Comparison of ENCODE assay signal across 8 cellular contexts in genomic region chr3:131381445-131382291, GRCh38. TPM values are rescaled to one million over a fixed set of nuclear protein-coding genes. Genes with fewer than 3 reads are reported as not detected.
A peak's percentile ranks its signal among the peaks of the same experiment; 100 is the strongest.
DNase-seq lines count a peak whose midpoint lies in the region; ATAC-seq and TF ChIP-seq lines count a peak whose summit lies in the region.

TSS of gene NUDT16 (plus strand) at chr3:131381774. CDS start at chr3:131381805, 31 bp downstream.

- peak within 1 kb of the TSS; percentile 87 to 90 for H3K27ac ChIP-seq in esophagus (ENCODE audit: low read depth in 2 of 2, low read length in 1 of 2)
- peak within 1 kb of the TSS; percentile 94 to 98 for H3K27ac ChIP-seq in mucosa of rectum (ENCODE audit: low read depth in 2 of 2, low read length in 2 of 2)

- peaks cover 0 to 3% of the 10 kb centered on the region in 2 donors for H3K4me1 ChIP-seq in esophagus (ENCODE audit: control insufficient read depth in 2 of 2, insufficient read depth in 2 of 2, low read length in 1 of 2)
- peaks cover 28 to 34% of the 10 kb centered on the region in 2 donors for H3K4me1 ChIP-seq in mucosa of rectum (ENCODE audit: control insufficient read depth in 2 of 2, insufficient read depth in 2 of 2, low read length in 2 of 2)

- peak within 1 kb of the TSS; percentile 91 to 93 for H3K9ac ChIP-seq in mucosa of rectum (ENCODE audit: low read depth in 1 of 2, low read length in 2 of 2)

- DNase-seq in DMS 273 treated with DMSO at 0.1 percent for 48 hours (lab: John Stamatoyannopoulos, UW): peak; percentile 98
- DNase-seq in HuH-7.5 (ENCODE audit: low spot score): peak; percentile 89
- DNase-seq in activated T-cell treated with anti-CD3 and anti-CD28 coated beads, Interleukin-2, amount 50 U/mL, for 48 hours: peak; percentile 98
- DNase-seq in stimulated activated CD8-positive, alpha-beta memory T cell treated with anti-CD3 and anti-CD28 coated beads, Interleukin-4, amount 100 ng/mL, for 4 hours (ENCODE audit: low read depth in 2 of 2, low spot score in 1 of 2): peak; percentile 85 to 94

- peaks cover 0 to 4% of the 10 kb centered on the region in 2 donors for H3K36me3 ChIP-seq in esophagus (ENCODE audit: control insufficient read depth in 2 of 2, insufficient read depth in 2 of 2, low read length in 1 of 2)
- peaks cover 5 to 12% of the 10 kb centered on the region in 2 donors for H3K36me3 ChIP-seq in mucosa of rectum (ENCODE audit: control insufficient read depth in 2 of 2, insufficient read depth in 2 of 2, low read length in 2 of 2)

- 0 to 1% methylated on average over 67 to 73 of the region's 73 CpGs for WGBS in esophagus, 2 donors

- peak; percentile 99 for ATAC-seq in GM21528 (IDR thresholded peaks at IDR 0.05; ENCODE audit: low FRiP score, unreplicated experiment)

- H3K9me3 ChIP-seq in esophagus (ENCODE audit: control insufficient read depth in 2 of 2, insufficient read depth in 1 of 2, low read depth in 1 of 2, low read length in 1 of 2): no peaks in the 10 kb centered on the region
- H3K9me3 ChIP-seq in mucosa of rectum (ENCODE audit: control insufficient read depth in 2 of 2, low read length in 2 of 2): no peaks in the 10 kb centered on the region

- H3K4me3 ChIP-seq in esophagus (ENCODE audit: low read depth in 1 of 2, low read length in 2 of 2) (peak within 1 kb of the TSS; percentile 87 to 89), mucosa of rectum (ENCODE audit: low read length in 2 of 2) (peak within 1 kb of the TSS; percentile 92 to 93)

- H3K27me3 ChIP-seq in esophagus (ENCODE audit: control insufficient read depth in 1 of 2, insufficient read depth in 2 of 2, low read length in 2 of 2): no peaks in the 10 kb centered on the region
- no peaks in the 10 kb centered on the region for H3K27me3 ChIP-seq in mucosa of rectum (ENCODE audit: control insufficient read depth in 2 of 2, insufficient read depth in 2 of 2, low read length in 2 of 2)

TF ChIP-seq in PFSK-1, 5 proteins besides CTCF, POLR2A, EP300 and RAD21:
- TF ChIP-seq, protein P1, sequence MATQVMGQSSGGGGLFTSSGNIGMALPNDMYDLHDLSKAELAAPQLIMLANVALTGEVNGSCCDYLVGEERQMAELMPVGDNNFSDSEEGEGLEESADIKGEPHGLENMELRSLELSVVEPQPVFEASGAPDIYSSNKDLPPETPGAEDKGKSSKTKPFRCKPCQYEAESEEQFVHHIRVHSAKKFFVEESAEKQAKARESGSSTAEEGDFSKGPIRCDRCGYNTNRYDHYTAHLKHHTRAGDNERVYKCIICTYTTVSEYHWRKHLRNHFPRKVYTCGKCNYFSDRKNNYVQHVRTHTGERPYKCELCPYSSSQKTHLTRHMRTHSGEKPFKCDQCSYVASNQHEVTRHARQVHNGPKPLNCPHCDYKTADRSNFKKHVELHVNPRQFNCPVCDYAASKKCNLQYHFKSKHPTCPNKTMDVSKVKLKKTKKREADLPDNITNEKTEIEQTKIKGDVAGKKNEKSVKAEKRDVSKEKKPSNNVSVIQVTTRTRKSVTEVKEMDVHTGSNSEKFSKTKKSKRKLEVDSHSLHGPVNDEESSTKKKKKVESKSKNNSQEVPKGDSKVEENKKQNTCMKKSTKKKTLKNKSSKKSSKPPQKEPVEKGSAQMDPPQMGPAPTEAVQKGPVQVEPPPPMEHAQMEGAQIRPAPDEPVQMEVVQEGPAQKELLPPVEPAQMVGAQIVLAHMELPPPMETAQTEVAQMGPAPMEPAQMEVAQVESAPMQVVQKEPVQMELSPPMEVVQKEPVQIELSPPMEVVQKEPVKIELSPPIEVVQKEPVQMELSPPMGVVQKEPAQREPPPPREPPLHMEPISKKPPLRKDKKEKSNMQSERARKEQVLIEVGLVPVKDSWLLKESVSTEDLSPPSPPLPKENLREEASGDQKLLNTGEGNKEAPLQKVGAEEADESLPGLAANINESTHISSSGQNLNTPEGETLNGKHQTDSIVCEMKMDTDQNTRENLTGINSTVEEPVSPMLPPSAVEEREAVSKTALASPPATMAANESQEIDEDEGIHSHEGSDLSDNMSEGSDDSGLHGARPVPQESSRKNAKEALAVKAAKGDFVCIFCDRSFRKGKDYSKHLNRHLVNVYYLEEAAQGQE (IDR thresholded peaks at IDR 0.05; ENCODE audit: insufficient read depth in 1 of 2, low read depth in 2 of 2, low read length in 2 of 2): no peak
- TF ChIP-seq FOXP2 (optimal IDR thresholded peaks at IDR 0.05; ENCODE audit: borderline replicate concordance, extremely low read depth, extremely low read length, insufficient read depth): peak; percentile 59
- 0 out of 2 replicates have a peak, but pooled peaks have one; percentile 15 for TF ChIP-seq SIN3A (IDR thresholded peaks at IDR 0.05; ENCODE audit: borderline replicate concordance, insufficient read depth, low read length)
- TF ChIP-seq POLR2AphosphoS5 (IDR thresholded peaks at IDR 0.05; ENCODE audit: low read depth, low read length): peak; percentile 83
- peak; percentile 61; the same call in 1 of the 2 replicates for TF ChIP-seq TAF1 (IDR thresholded peaks at IDR 0.05; ENCODE audit: borderline replicate concordance, insufficient read depth, low read length)

RNA-seq across cellular contexts. Expression of gene NUDT16, which starts in this region (rescaled TPM):
- 7.6 TPM for polyA plus RNA-seq in PFSK-1 (2012; ENCODE audit: insufficient read length, low read depth)
- 1 to 10 TPM; 6.8 to 7.7 TPM for polyA plus RNA-seq in esophagus

Comparison
In these comparisons a context has a peak if more than half of its experiments do, and no peak if none do; other contexts are left out.
1. Peak in every context shown above with its lines: DNase-seq, ATAC-seq, H3K4me3 ChIP-seq and H3K27ac ChIP-seq.